Comparison of ENCODE assay signal across 1 cellular context in genomic region chr19:32702010-32702409, GRCh38.
TF ChIP-seq lines count a peak whose summit lies in the region.

No MANE protein-coding gene starts in this region.

TF ChIP-seq in HEK293, 187 proteins besides CTCF, POLR2A, EP300 and RAD21 (continued from another document):
- TF ChIP-seq SETDB1 (IDR thresholded peaks at IDR 0.05; ENCODE audit: insufficient read length, low read length) (no peak), PRDM1 (tag by site-specific recombination; IDR thresholded peaks at IDR 0.05) (0 out of 2 replicates have a peak, but pooled peaks have one; percentile 52), TRIM28 (IDR thresholded peaks at IDR 0.05; ENCODE audit: borderline replicate concordance, low read length) (0 out of 2 replicates have a peak, but pooled peaks have one; percentile 42), ZIC2 (tag by site-specific recombination; IDR thresholded peaks at IDR 0.05) (peak; percentile 13; the same call in 1 of the 2 replicates)
